In the genomic region with DNA sequence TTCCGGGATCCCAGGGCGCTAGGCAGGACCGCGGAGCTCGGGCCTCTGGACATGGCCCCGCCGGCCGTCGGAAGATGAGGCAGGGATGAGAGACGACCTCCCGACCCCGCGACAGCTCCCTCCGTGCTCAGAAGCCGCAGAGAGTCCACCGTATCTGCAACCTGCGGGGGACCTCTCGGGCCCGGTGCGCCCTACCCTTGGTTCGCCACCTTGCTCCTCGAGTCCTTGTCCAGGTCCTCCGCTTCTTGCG, we compare ENCODE assay signal across 8 cellular contexts. TPM values are rescaled to one million over a fixed set of nuclear protein-coding genes. Genes with fewer than 3 reads are reported as not detected.
A peak's percentile ranks its signal among the peaks of the same experiment; 100 is the strongest.
DNase-seq lines count a peak whose midpoint lies in the region; ATAC-seq lines count a peak whose summit lies in the region.

No MANE protein-coding gene starts in this region.

- H3K4me3 ChIP-seq in adipocyte (ENCODE audit: low read length), result peak overlapping the region; percentile 94
- peak overlapping the region; percentile 59 to 96 (median 92) for H3K4me3 ChIP-seq in subcutaneous abdominal adipose tissue (ENCODE audit: low read depth in 1 of 5, low read length in 5 of 5)

- H3K36me3 ChIP-seq in adipocyte (ENCODE audit: control insufficient read depth, insufficient read depth, low read length, severe bottlenecking) (peaks cover 22% of the 10 kb centered on the region), subcutaneous abdominal adipose tissue (ENCODE audit: control insufficient read depth in 5 of 5, insufficient read depth in 5 of 5, low read length in 5 of 5) (peaks cover 11 to 22% (median 15%) of the 10 kb centered on the region in 5 donors)

- H3K4me3 Mint-ChIP-seq in immature natural killer cell, result peak overlapping the region; percentile 91 to 98 (median 95)

- H3K36me3 Mint-ChIP-seq in immature natural killer cell, result peaks cover 8 to 14% (median 14%) of the 10 kb centered on the region in 3 donors

- H3K27ac Mint-ChIP-seq in immature natural killer cell, result peak overlapping the region; percentile 81 to 98 (median 90)

- H3K9me3 ChIP-seq in adipocyte (ENCODE audit: control insufficient read depth, low read length), result no peaks in the 10 kb centered on the region
- H3K9me3 ChIP-seq in subcutaneous abdominal adipose tissue (ENCODE audit: control insufficient read depth in 5 of 5, low read length in 5 of 5), result no peaks in the 10 kb centered on the region

- H3K4me1 Mint-ChIP-seq in immature natural killer cell, result peaks cover 35 to 69% of the 10 kb centered on the region in 2 donors

- H3K9me3 Mint-ChIP-seq in immature natural killer cell, result no peaks in the 10 kb centered on the region

- peaks cover 3 to 10% (median 7%) of the 10 kb centered on the region in 3 donors for H3K27me3 Mint-ChIP-seq in immature natural killer cell (ENCODE audit: low read depth in 3 of 3)

- DNase-seq in AG08396 (ENCODE audit: low spot score) (peak; percentile 34), adipocyte (ENCODE audit: low read depth) (peak; percentile 57), immature natural killer cell (no peak), NCI-H1694 (lab: John Stamatoyannopoulos, UW) (no peak), MV-4-11 (lab: John Stamatoyannopoulos, UW) (no peak)

- ATAC-seq in GM19328 (IDR thresholded peaks at IDR 0.05; ENCODE audit: unreplicated experiment) (peak; percentile 21), HG03342 (IDR thresholded peaks at IDR 0.05; ENCODE audit: unreplicated experiment) (peak; percentile 30)

- H3K4me1 ChIP-seq in adipocyte (ENCODE audit: control insufficient read depth, insufficient read depth, low read length) (peaks cover 45% of the 10 kb centered on the region), subcutaneous abdominal adipose tissue (ENCODE audit: control insufficient read depth in 5 of 5, insufficient read depth in 5 of 5, low read length in 5 of 5) (peaks cover 15 to 56% (median 49%) of the 10 kb centered on the region in 5 donors)

- peak overlapping the region; percentile 94 for H3K27ac ChIP-seq in subcutaneous abdominal adipose tissue (ENCODE audit: low read depth, low read length)

- H3K9ac ChIP-seq in adipocyte (ENCODE audit: low read length), result peak overlapping the region; percentile 96
- H3K9ac ChIP-seq in subcutaneous abdominal adipose tissue (ENCODE audit: low read length in 5 of 5), result peak overlapping the region in 4 of 5 donors; percentile 68 to 90 (median 80)

- H3K27me3 ChIP-seq in adipocyte (replicated peaks; ENCODE audit: control insufficient read depth, insufficient read depth, low read length) (no peaks in the 10 kb centered on the region), subcutaneous abdominal adipose tissue (ENCODE audit: control insufficient read depth in 5 of 5, insufficient read depth in 4 of 5, low read length in 5 of 5) (no peaks in the 10 kb centered on the region)

RNA-seq across cellular contexts. Expression of a gene that starts 0.3 kb away (rescaled TPM):
- 1 to 10 TPM in 2 of 3 donors, under 1 TPM in 1; 0.92 to 2.8 (median 2.0) TPM for polyA plus RNA-seq in immature natural killer cell

RNA-seq across cellular contexts. Expression of a gene that starts 0.4 kb away (rescaled TPM):
- 10 to 100 TPM in 2 of 3 donors, 1 to 10 TPM in 1; 8.4 to 26.8 (median 25.6) TPM for polyA plus RNA-seq in immature natural killer cell

RNA-seq across cellular contexts. Expression of a gene that starts 6.4 kb away (rescaled TPM):
- 1 to 10 TPM; 1.3 to 2.3 (median 1.4) TPM for polyA plus RNA-seq in immature natural killer cell

RNA-seq across cellular contexts. Expression of a gene that starts 18.4 kb away (rescaled TPM):
- polyA plus RNA-seq in immature natural killer cell, result not detected

Comparison
In these comparisons a context has a peak if more than half of its experiments do, and no peak if none do; other contexts are left out.
1. DNase-seq: peak in AG08396 (single experiment) and adipocyte (single experiment); none in immature natural killer cell (0 of 3), NCI-H1694 (single experiment) and MV-4-11 (single experiment).